26 cellular contexts compared by ENCODE assay signal in the genomic region with DNA sequence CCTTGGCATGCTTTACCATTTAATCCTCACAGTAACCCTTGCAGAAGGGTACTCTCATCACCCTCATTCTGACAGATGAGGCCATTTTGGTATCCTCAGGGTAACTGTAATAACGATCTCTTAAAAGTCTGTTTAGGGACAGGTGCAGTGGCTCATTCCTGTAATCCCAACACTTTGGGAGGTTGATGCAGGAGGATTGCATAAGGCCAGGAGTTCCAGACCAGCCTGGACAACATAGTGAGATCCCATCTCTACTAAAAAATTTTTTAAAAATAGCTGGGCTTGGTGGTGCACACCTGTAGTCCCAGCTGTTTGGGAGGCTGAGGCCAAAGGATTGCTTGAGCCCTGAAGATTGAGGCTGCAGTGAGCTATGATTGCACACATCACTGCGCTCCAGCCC. TPM values are rescaled to one million over a fixed set of nuclear protein-coding genes. Genes with fewer than 3 reads are reported as not detected.
"Had no signal": no experiment of that assay in that cellular context is flagged by ENCODE, and none has a peak within 500 bp of the region (broad histone marks: within the 10 kb centered on the region; RNA-seq: fewer than 3 reads in every experiment).

No MANE protein-coding gene starts in this region.

- DNase-seq: Karpas-422, KG1, MG63, NCI-H1092, NCI-H1105 treated with DMSO at 0.1 percent for 48 hours, NCI-H1417 treated with DMSO at 0.1 percent for 48 hours, NCI-H146, NCI-H187, NCI-H2029, NCI-H2081 treated with DMSO at 0.1 percent for 48 hours, NCI-H2171, NCI-H226, NCI-H446, NCI-H510A, NCI-H524 treated with DMSO at 0.1 percent for 48 hours, NCI-H69, NCI-H774, PC-9, Peyer's patch, SHP77 treated with DMSO at 0.1 percent for 48 hours, SJCRH30, T-helper 1 cell had no signal

- H3K27ac ChIP-seq: HL-60, PC-9, Peyer's patch, SJCRH30 had no signal

- H3K9me3 ChIP-seq: MG63, Peyer's patch, SJCRH30 had no signal

- H3K27me3 ChIP-seq: MG63, Peyer's patch, SJCRH30 had no signal

- H2AFZ ChIP-seq: PC-9 had no signal

- H3K4me1 ChIP-seq: Peyer's patch had no signal

- H3K4me3 ChIP-seq: MG63, PC-9, Peyer's patch, SJCRH30 had no signal

- ATAC-seq: Right ventricle myocardium inferior, SK-N-SH treated with all-trans-retinoic acid at 6 μM for 48 hours had no signal

- H3K4me2 ChIP-seq: PC-9 had no signal

RNA-seq across cellular contexts. Expression of a gene that starts 31.8 kb away (rescaled TPM):
- total RNA-seq: OCI-LY7 had no signal
